4 cellular contexts compared by ENCODE assay signal in genomic region chr5:10607666-10608442, GRCh38.
TF ChIP-seq lines count a peak whose summit lies in the region.

No MANE protein-coding gene starts in this region.

TF ChIP-seq in SK-N-SH treated with all-trans-retinoic acid at 6 μM for 48 hours, 23 proteins besides CTCF, POLR2A, EP300 and RAD21 (continues in another document):
- TF ChIP-seq CSDC2 (CRISPR knock-in tag; IDR thresholded peaks at IDR 0.05) (no peak), PATZ1 (CRISPR knock-in tag; IDR thresholded peaks at IDR 0.05; ENCODE audit: borderline replicate concordance) (no peak), ZNF8 (CRISPR knock-in tag; IDR thresholded peaks at IDR 0.05) (no peak), ZC3H10 (CRISPR knock-in tag; IDR thresholded peaks at IDR 0.05) (no peak), CSRNP3 (CRISPR knock-in tag; IDR thresholded peaks at IDR 0.05) (no peak), ARNTL (CRISPR knock-in tag; IDR thresholded peaks at IDR 0.05; ENCODE audit: borderline replicate concordance, low read depth) (no peak), ZNF70 (CRISPR knock-in tag; IDR thresholded peaks at IDR 0.05) (no peak), GLIS3 (CRISPR knock-in tag; IDR thresholded peaks at IDR 0.05) (no peak)

TF ChIP-seq in SK-N-SH, 30 proteins besides CTCF, POLR2A, EP300 and RAD21:
- TF ChIP-seq ZBTB33 (IDR thresholded peaks at IDR 0.05; ENCODE audit: borderline replicate concordance, low read depth) (no peak), NFIC (IDR thresholded peaks at IDR 0.05; ENCODE audit: borderline replicate concordance) (no peak), TEAD4 (IDR thresholded peaks at IDR 0.05; ENCODE audit: borderline replicate concordance, insufficient read depth) (no peak), SIN3A (IDR thresholded peaks at IDR 0.05; ENCODE audit: borderline replicate concordance, low read depth, low read length) (no peak), RFX5 (IDR thresholded peaks at IDR 0.05; ENCODE audit: low read length) (no peak)

TF ChIP-seq in HCT116, 20 proteins besides CTCF, POLR2A, EP300 and RAD21:
- TF ChIP-seq JUND (IDR thresholded peaks at IDR 0.05) (no peak), ELF1 (IDR thresholded peaks at IDR 0.05; ENCODE audit: borderline replicate concordance, low read depth) (no peak), MAX (IDR thresholded peaks at IDR 0.05) (no peak), FOSL1 (IDR thresholded peaks at IDR 0.05; ENCODE audit: low read depth) (no peak), SP1 (IDR thresholded peaks at IDR 0.05; ENCODE audit: low read depth) (no peak), YY1 (IDR thresholded peaks at IDR 0.05; ENCODE audit: extremely low read depth, insufficient replicate concordance, low read depth, low read length) (no peak), SRF (IDR thresholded peaks at IDR 0.05; ENCODE audit: low read depth) (no peak), ZFX (IDR thresholded peaks at IDR 0.05) (no peak), EGR1 (IDR thresholded peaks at IDR 0.05; ENCODE audit: low read depth) (no peak)

TF ChIP-seq in H1, 55 proteins besides CTCF, POLR2A, EP300 and RAD21:
- no peak for TF ChIP-seq SP1 (IDR thresholded peaks at IDR 0.05; ENCODE audit: low read depth, low read length)
- TF ChIP-seq KDM5A (IDR thresholded peaks at IDR 0.05; ENCODE audit: low read length), result no peak
- no peak for TF ChIP-seq SIN3A (conservative IDR thresholded peaks at IDR 0.05 in 1 of 2, IDR thresholded peaks at IDR 0.05 in 1 of 2; ENCODE audit: low read depth in 1 of 2, low read length in 2 of 2)
- no peak for TF ChIP-seq RNF2 (IDR thresholded peaks at IDR 0.05; ENCODE audit: borderline replicate concordance, low read depth, low read length, missing control alignments, poor library complexity, severe bottlenecking)
- TF ChIP-seq CHD7 (IDR thresholded peaks at IDR 0.05; ENCODE audit: insufficient replicate concordance, low read length), result no peak
- TF ChIP-seq MAFK (IDR thresholded peaks at IDR 0.05; ENCODE audit: low read depth, low read length), result no peak
- TF ChIP-seq CREB1 (IDR thresholded peaks at IDR 0.05), result no peak
- no peak for TF ChIP-seq CEBPB (IDR thresholded peaks at IDR 0.05; ENCODE audit: low read depth, low read length)
- TF ChIP-seq BACH1 (IDR thresholded peaks at IDR 0.05; ENCODE audit: low read length), result no peak
- no peak for TF ChIP-seq ZNF274 (IDR thresholded peaks at IDR 0.05; ENCODE audit: borderline replicate concordance, extremely low read depth, low read length)
- TF ChIP-seq EZH2 (IDR thresholded peaks at IDR 0.05; ENCODE audit: low read depth, low read length, severe bottlenecking), result no peak
- no peak for TF ChIP-seq RBBP5 (IDR thresholded peaks at IDR 0.05; ENCODE audit: borderline replicate concordance, low read depth, low read length)
- TF ChIP-seq TBP (IDR thresholded peaks at IDR 0.05; ENCODE audit: low read depth, low read length), result no peak
- TF ChIP-seq NRF1 (IDR thresholded peaks at IDR 0.05; ENCODE audit: low read depth, low read length), result no peak
